ENCODE assay signal across 7 cellular contexts in the genomic region with DNA sequence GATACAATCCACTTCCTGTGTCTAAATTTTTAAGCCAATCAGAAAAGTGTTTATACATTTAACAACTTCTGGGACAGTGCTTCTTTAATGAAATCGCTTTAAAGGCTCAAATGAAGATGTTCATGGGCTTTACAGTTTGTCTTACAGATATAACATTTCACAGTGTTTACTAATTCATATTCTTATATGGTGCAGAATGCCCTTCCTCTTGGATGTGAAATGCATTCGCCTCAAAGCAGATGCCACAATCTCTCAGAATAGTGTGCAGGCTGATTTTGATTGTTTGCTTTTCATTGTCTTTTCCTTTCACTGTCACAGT.
A peak's percentile ranks its signal among the peaks of the same experiment; 100 is the strongest.
DNase-seq lines count a peak whose midpoint lies in the region; ATAC-seq and TF ChIP-seq lines count a peak whose summit lies in the region.

No MANE protein-coding gene starts in this region.

- peak overlapping the region; percentile 95 for H3K4me3 Mint-ChIP-seq in GM23338

- H3K9me3 ChIP-seq in Peyer's patch (no peaks in the 10 kb centered on the region), skeletal muscle satellite cell (replicated peaks; ENCODE audit: low read length) (no peaks in the 10 kb centered on the region)

- H3K4me1 Mint-ChIP-seq in GM23338, result peaks cover 69% of the 10 kb centered on the region

- H3K4me2 ChIP-seq in GM23338 (peak overlapping the region; percentile 84), skeletal muscle satellite cell (ENCODE audit: low read length) (peak overlapping the region; percentile 92)

- no peaks in the 10 kb centered on the region for H3K9me3 Mint-ChIP-seq in GM23338

- H3K27ac ChIP-seq in GM23338 (ENCODE audit: low read depth) (peak overlapping the region; percentile 93), Peyer's patch (peak overlapping the region; percentile 71 to 84 (median 77))

- peaks cover 5% of the 10 kb centered on the region for H3K27me3 Mint-ChIP-seq in GM23338 (ENCODE audit: insufficient read depth, low read depth, poor library complexity)

- ATAC-seq in GM23338 (no peak), HG03520 (IDR thresholded peaks at IDR 0.05; ENCODE audit: unreplicated experiment) (no peak)

- TF ChIP-seq CTCF in GM23338 (conservative IDR thresholded peaks at IDR 0.05; ENCODE audit: low read depth in 2 of 2) (no peak), Peyer's patch (IDR thresholded peaks at IDR 0.05) (no peak), fibroblast of pulmonary artery (IDR thresholded peaks at IDR 0.05; ENCODE audit: low read length, missing control alignments) (no peak)

- H3K79me2 ChIP-seq in GM23338 (replicated peaks; ENCODE audit: insufficient read depth), result peaks cover 62% of the 10 kb centered on the region

- DNase-seq in GM23338 (ENCODE audit: low spot score), result no peak
- no peak for DNase-seq in Peyer's patch
- no peak for DNase-seq in fibroblast of pulmonary artery (ENCODE audit: low read depth)
- DNase-seq in NK-92 treated with Interleukin-12 subunit alpha and Interleukin-12 subunit beta, amount 100 ng/mL, for 24 hours (lab: John Stamatoyannopoulos, UW), result no peak
- DNase-seq in COLO668 (lab: John Stamatoyannopoulos, UW; ENCODE audit: unreplicated experiment), result no peak

- no peaks in the 10 kb centered on the region for H4K20me1 ChIP-seq in GM23338 (replicated peaks; ENCODE audit: insufficient read depth)

- no peak overlapping the region for H2AFZ ChIP-seq in GM23338

- peak overlapping the region; percentile 64 for H3K27ac Mint-ChIP-seq in GM23338

- H3K27me3 ChIP-seq in GM23338 (ENCODE audit: insufficient read depth) (no peaks in the 10 kb centered on the region), Peyer's patch (no peaks in the 10 kb centered on the region), skeletal muscle satellite cell (ENCODE audit: control insufficient read depth, insufficient read depth, low read length) (no peaks in the 10 kb centered on the region)

- H3F3A ChIP-seq in GM23338 (replicated peaks; ENCODE audit: low read depth), result 0 out of 2 replicates have a peak, but pooled peaks cover 19% of the 10 kb centered on the region

- H3K36me3 ChIP-seq in GM23338 (ENCODE audit: insufficient read depth) (no peaks in the 10 kb centered on the region), Peyer's patch (no peaks in the 10 kb centered on the region), skeletal muscle satellite cell (ENCODE audit: insufficient read depth, low read length) (no peaks in the 10 kb centered on the region)

- peaks cover 54% of the 10 kb centered on the region for H3K4me1 ChIP-seq in GM23338 (ENCODE audit: insufficient read depth)
- peaks cover 0 to 23% (median 0%) of the 10 kb centered on the region in 4 donors for H3K4me1 ChIP-seq in Peyer's patch
- H3K4me1 ChIP-seq in skeletal muscle satellite cell (ENCODE audit: control insufficient read depth, insufficient read depth, low read length), result peaks cover 28% of the 10 kb centered on the region

- peaks cover 3% of the 10 kb centered on the region; the same call in 2 of the 3 replicates for H3K36me3 Mint-ChIP-seq in GM23338 (ENCODE audit: low read depth)

- TF ChIP-seq POLR2A in Peyer's patch (IDR thresholded peaks at IDR 0.05), result no peak

- no peaks in the 10 kb centered on the region for H3K9me2 ChIP-seq in GM23338 (ENCODE audit: insufficient read depth)

- peak overlapping the region; percentile 93 for H3K9ac ChIP-seq in skeletal muscle satellite cell (ENCODE audit: low read depth, low read length)

- H3K4me3 ChIP-seq in GM23338 (peak overlapping the region; percentile 67), Peyer's patch (peak overlapping the region in 3 of 4 donors; percentile 69 to 90 (median 82)), fibroblast of pulmonary artery (replicated peaks; ENCODE audit: low read depth, low read length) (peak overlapping the region; percentile 81), skeletal muscle satellite cell (ENCODE audit: low read length) (peak overlapping the region; percentile 75)

TF ChIP-seq in GM23338, 12 proteins besides CTCF, POLR2A, EP300 and RAD21 (continues in another document):
- no peak for TF ChIP-seq CREB1 (CRISPR knock-in tag; IDR thresholded peaks at IDR 0.05; ENCODE audit: low read depth)
- no peak for TF ChIP-seq STAT1 (IDR thresholded peaks at IDR 0.05; ENCODE audit: unreplicated experiment)
- TF ChIP-seq, protein P1, sequence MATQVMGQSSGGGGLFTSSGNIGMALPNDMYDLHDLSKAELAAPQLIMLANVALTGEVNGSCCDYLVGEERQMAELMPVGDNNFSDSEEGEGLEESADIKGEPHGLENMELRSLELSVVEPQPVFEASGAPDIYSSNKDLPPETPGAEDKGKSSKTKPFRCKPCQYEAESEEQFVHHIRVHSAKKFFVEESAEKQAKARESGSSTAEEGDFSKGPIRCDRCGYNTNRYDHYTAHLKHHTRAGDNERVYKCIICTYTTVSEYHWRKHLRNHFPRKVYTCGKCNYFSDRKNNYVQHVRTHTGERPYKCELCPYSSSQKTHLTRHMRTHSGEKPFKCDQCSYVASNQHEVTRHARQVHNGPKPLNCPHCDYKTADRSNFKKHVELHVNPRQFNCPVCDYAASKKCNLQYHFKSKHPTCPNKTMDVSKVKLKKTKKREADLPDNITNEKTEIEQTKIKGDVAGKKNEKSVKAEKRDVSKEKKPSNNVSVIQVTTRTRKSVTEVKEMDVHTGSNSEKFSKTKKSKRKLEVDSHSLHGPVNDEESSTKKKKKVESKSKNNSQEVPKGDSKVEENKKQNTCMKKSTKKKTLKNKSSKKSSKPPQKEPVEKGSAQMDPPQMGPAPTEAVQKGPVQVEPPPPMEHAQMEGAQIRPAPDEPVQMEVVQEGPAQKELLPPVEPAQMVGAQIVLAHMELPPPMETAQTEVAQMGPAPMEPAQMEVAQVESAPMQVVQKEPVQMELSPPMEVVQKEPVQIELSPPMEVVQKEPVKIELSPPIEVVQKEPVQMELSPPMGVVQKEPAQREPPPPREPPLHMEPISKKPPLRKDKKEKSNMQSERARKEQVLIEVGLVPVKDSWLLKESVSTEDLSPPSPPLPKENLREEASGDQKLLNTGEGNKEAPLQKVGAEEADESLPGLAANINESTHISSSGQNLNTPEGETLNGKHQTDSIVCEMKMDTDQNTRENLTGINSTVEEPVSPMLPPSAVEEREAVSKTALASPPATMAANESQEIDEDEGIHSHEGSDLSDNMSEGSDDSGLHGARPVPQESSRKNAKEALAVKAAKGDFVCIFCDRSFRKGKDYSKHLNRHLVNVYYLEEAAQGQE (IDR thresholded peaks at IDR 0.05; ENCODE audit: unreplicated experiment), result no peak
- no peak for TF ChIP-seq ZNF462 (CRISPR knock-in tag; IDR thresholded peaks at IDR 0.05)
- no peak for TF ChIP-seq EZH2 (IDR thresholded peaks at IDR 0.05; ENCODE audit: low read depth, unreplicated experiment)
- no peak for TF ChIP-seq JUNB (IDR thresholded peaks at IDR 0.05; ENCODE audit: unreplicated experiment)
